21 cellular contexts compared by ENCODE assay signal in the genomic region with DNA sequence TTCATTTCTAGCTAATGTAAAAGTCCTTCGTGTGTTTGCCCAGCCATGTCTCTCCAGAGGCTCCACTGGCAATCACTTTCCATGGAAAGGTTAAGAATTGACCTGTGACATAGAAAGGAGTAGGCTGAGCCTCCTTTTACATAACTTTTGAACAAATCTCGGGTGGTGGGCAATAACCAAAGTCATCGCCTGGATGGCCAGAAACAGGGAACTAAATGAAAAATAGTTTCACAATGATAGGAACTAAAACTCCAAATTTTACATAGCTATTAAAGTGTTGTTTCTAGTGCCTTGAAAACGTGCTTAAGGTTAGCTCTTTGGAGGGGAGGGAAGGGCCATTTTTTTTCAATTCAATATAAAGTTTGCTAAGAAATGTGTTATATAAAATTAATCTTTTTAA. TPM values are rescaled to one million over a fixed set of nuclear protein-coding genes. Genes with fewer than 3 reads are reported as not detected.
DNase-seq lines count a peak whose midpoint lies in the region; ATAC-seq and TF ChIP-seq lines count a peak whose summit lies in the region.
"Had no signal": no experiment of that assay in that cellular context is flagged by ENCODE, and none has a peak within 500 bp of the region (broad histone marks: within the 10 kb centered on the region; RNA-seq: fewer than 3 reads in every experiment).

No MANE protein-coding gene starts in this region.

- WGBS in gastroesophageal sphincter (ENCODE audit: low coverage in 1 of 2), 2 donors, result 66 to 84% methylated on average over 4 of the region's 4 CpGs

- H3K9me3 Mint-ChIP-seq in IgD-negative memory B cell, result no peaks in the 10 kb centered on the region
- H3K9me3 Mint-ChIP-seq in stimulated activated memory B cell treated with anti-CD40 and anti-IgM and Interleukin-4, amounts not matched to agents 10 μg/mL and 1 μg/mL and 100 μg/mL, for 72 hours, result no peaks in the 10 kb centered on the region
- H3K9me3 Mint-ChIP-seq: activated naive CD4-positive, alpha-beta T cell treated with anti-CD3 and anti-CD28 coated beads, Interleukin-2, amount 10 ng/mL, durations not matched to agents 7 days and 5 days; activated T-cell treated with anti-CD3 and anti-CD28 coated beads, Interleukin-2, amount 50 U/mL, for 4 hours; naive thymus-derived CD8-positive, alpha-beta T cell; WTC11 had no signal

- H3K27ac ChIP-seq in gastroesophageal sphincter, result peak overlapping the region in 3 of 4 donors; percentile 47 to 98 (median 97)
- H3K27ac ChIP-seq: hepatocyte, parathyroid adenoma had no signal

- no peaks in the 10 kb centered on the region for H3K9me3 ChIP-seq in gastroesophageal sphincter
- H3K9me3 ChIP-seq: HAP-1 had no signal

- ATAC-seq in gastroesophageal sphincter, result no peak
- ATAC-seq in stimulated activated memory B cell treated with anti-CD40 and anti-IgM and Interleukin-4, amounts not matched to agents 10 μg/mL and 1 μg/mL and 100 μg/mL, for 72 hours, result no peak
- ATAC-seq: activated CD8-positive, alpha-beta T cell treated with anti-CD3 and anti-CD28 coated beads, Interleukin-2, amount 10 ng/mL, durations not matched to agents 7 days and 5 days; activated T-cell treated with anti-CD3 and anti-CD28 coated beads, Interleukin-2, amount 50 U/mL, for 4 hours; naive thymus-derived CD8-positive, alpha-beta T cell; T-helper 17 cell; WTC11 had no signal

- TF ChIP-seq EP300 in gastroesophageal sphincter (IDR thresholded peaks at IDR 0.05), result no peak

- no peaks in the 10 kb centered on the region for H3K36me3 ChIP-seq in gastroesophageal sphincter
- H3K36me3 ChIP-seq: HAP-1 had no signal

- peak overlapping the region in 3 of 4 donors; percentile 70 to 94 (median 79) for H3K4me3 Mint-ChIP-seq in IgD-negative memory B cell
- H3K4me3 Mint-ChIP-seq in stimulated activated memory B cell treated with anti-CD40 and anti-IgM and Interleukin-4, amounts not matched to agents 10 μg/mL and 1 μg/mL and 100 μg/mL, for 72 hours, result peak overlapping the region; percentile 38
- H3K4me3 Mint-ChIP-seq: activated CD8-positive, alpha-beta T cell treated with anti-CD3 and anti-CD28 coated beads, Interleukin-2, amount 10 ng/mL, durations not matched to agents 7 days and 5 days; activated naive CD4-positive, alpha-beta T cell treated with anti-CD3 and anti-CD28 coated beads, Interleukin-2, amount 10 ng/mL, durations not matched to agents 7 days and 5 days; activated T-cell treated with anti-CD3 and anti-CD28 coated beads, Interleukin-2, amount 50 U/mL, for 4 hours; naive thymus-derived CD8-positive, alpha-beta T cell; T-helper 17 cell; WTC11 had no signal

- TF ChIP-seq CTCF in gastroesophageal sphincter (IDR thresholded peaks at IDR 0.05), result no peak

- H3K36me3 Mint-ChIP-seq in IgD-negative memory B cell, result peaks cover 4% of the 10 kb centered on the region
- no peaks in the 10 kb centered on the region for H3K36me3 Mint-ChIP-seq in stimulated activated memory B cell treated with anti-CD40 and anti-IgM and Interleukin-4, amounts not matched to agents 10 μg/mL and 1 μg/mL and 100 μg/mL, for 72 hours
- H3K36me3 Mint-ChIP-seq: activated naive CD4-positive, alpha-beta T cell treated with anti-CD3 and anti-CD28 coated beads, Interleukin-2, amount 10 ng/mL, durations not matched to agents 7 days and 5 days; naive thymus-derived CD8-positive, alpha-beta T cell; WTC11 had no signal

- no peaks in the 10 kb centered on the region for H3K27me3 Mint-ChIP-seq in IgD-negative memory B cell
- no peaks in the 10 kb centered on the region for H3K27me3 Mint-ChIP-seq in stimulated activated memory B cell treated with anti-CD40 and anti-IgM and Interleukin-4, amounts not matched to agents 10 μg/mL and 1 μg/mL and 100 μg/mL, for 72 hours

- no peak for TF ChIP-seq POLR2A in gastroesophageal sphincter (IDR thresholded peaks at IDR 0.05)

- no peak overlapping the region for H3K4me3 ChIP-seq in gastroesophageal sphincter
- H3K4me3 ChIP-seq: HAP-1, hepatocyte, lung had no signal

- H3K27me3 ChIP-seq in gastroesophageal sphincter, result no peaks in the 10 kb centered on the region

- H3K27ac Mint-ChIP-seq in IgD-negative memory B cell, result peak overlapping the region; percentile 58 to 78 (median 70)
- H3K27ac Mint-ChIP-seq in stimulated activated memory B cell treated with anti-CD40 and anti-IgM and Interleukin-4, amounts not matched to agents 10 μg/mL and 1 μg/mL and 100 μg/mL, for 72 hours, result peak overlapping the region; percentile 28
- H3K27ac Mint-ChIP-seq: activated CD8-positive, alpha-beta T cell treated with anti-CD3 and anti-CD28 coated beads, Interleukin-2, amount 10 ng/mL, durations not matched to agents 7 days and 5 days; activated naive CD4-positive, alpha-beta T cell treated with anti-CD3 and anti-CD28 coated beads, Interleukin-2, amount 10 ng/mL, durations not matched to agents 7 days and 5 days; naive thymus-derived CD8-positive, alpha-beta T cell; T-helper 17 cell; WTC11 had no signal

- intact Hi-C loops in posterior cingulate gyrus (cut with DNase I), result loop anchor here (5.0 to 10.0 kb wide), 2 partner anchors 396 to 584 kb away; no protein-coding TSS in a partner anchor

- peaks cover 52 to 59% (median 57%) of the 10 kb centered on the region in 3 donors for H3K4me1 Mint-ChIP-seq in IgD-negative memory B cell
- peaks cover 68% of the 10 kb centered on the region for H3K4me1 Mint-ChIP-seq in stimulated activated memory B cell treated with anti-CD40 and anti-IgM and Interleukin-4, amounts not matched to agents 10 μg/mL and 1 μg/mL and 100 μg/mL, for 72 hours

- H3K4me1 ChIP-seq in gastroesophageal sphincter, result peaks cover 4 to 81% (median 5%) of the 10 kb centered on the region in 3 donors

- DNase-seq in NOMO-1 treated with dmso at 0.1 percent for 144 hours (lab: John Stamatoyannopoulos, UW; ENCODE audit: unreplicated experiment) (peak; percentile 12), HuH-7.5 (ENCODE audit: low spot score) (no peak), AG20443 (ENCODE audit: low spot score) (no peak), posterior cingulate gyrus (no peak)
- DNase-seq: activated CD8-positive, alpha-beta T cell treated with anti-CD3 and anti-CD28 coated beads, Interleukin-2, amount 10 ng/mL, durations not matched to agents 7 days and 5 days; activated naive CD4-positive, alpha-beta T cell treated with anti-CD3 and anti-CD28 coated beads, Interleukin-2, amount 10 ng/mL, durations not matched to agents 7 days and 5 days; activated T-cell treated with anti-CD3 and anti-CD28 coated beads, Interleukin-2, amount 50 U/mL, for 4 hours; DMS79; naive thymus-derived CD8-positive, alpha-beta T cell; NCI-H1105; small intestine; stimulated activated CD4-positive, alpha-beta T cell treated with anti-CD3 and anti-CD28 coated beads, Interleukin-4, amount 100 ng/mL, for 24 hours; T-helper 17 cell had no signal

RNA-seq across cellular contexts. Expression of a gene that starts 6.5 kb away (rescaled TPM):
- 19.0 TPM for polyA plus RNA-seq in IgD-negative memory B cell
- 10 to 100 TPM in 3 of 4 donors, 1 to 10 TPM in 1; 5.3 to 91.2 (median 21.7) TPM for total RNA-seq in gastroesophageal sphincter
- total RNA-seq: activated CD8-positive, alpha-beta T cell treated with anti-CD3 and anti-CD28 coated beads, Interleukin-2, amount 10 ng/mL, durations not matched to agents 7 days and 5 days had no signal
